ENCODE assay signal across 8 cellular contexts in genomic region chr9:91193658-91194391, GRCh38.
DNase-seq lines count a peak whose midpoint lies in the region; ATAC-seq and TF ChIP-seq lines count a peak whose summit lies in the region.

No MANE protein-coding gene starts in this region.

- H3K36me3 ChIP-seq in ascending aorta (no peaks in the 10 kb centered on the region), hepatocyte (replicated peaks; ENCODE audit: insufficient read depth, low read depth) (no peaks in the 10 kb centered on the region), vagina (no peaks in the 10 kb centered on the region)

- WGBS in hepatocyte (ENCODE audit: low lambda C conversion rate, missing lambda C conversion rate): 7% methylated on average over 51 of the region's 52 CpGs

- peaks cover 21% of the 10 kb centered on the region for H3K36me3 Mint-ChIP-seq in T-helper 2 cell treated with Interferon-gamma antibody and Interleukin-4, amounts not matched to agents 5 μg/mL and 100 μg/mL, for 36 hours (ENCODE audit: low read depth)

- H3K4me2 ChIP-seq in hepatocyte: peak overlapping the region; percentile 87

- H3K4me1 Mint-ChIP-seq in T-helper 2 cell treated with Interferon-gamma antibody and Interleukin-4, amounts not matched to agents 5 μg/mL and 100 μg/mL, for 36 hours (ENCODE audit: low read depth): peaks cover 78% of the 10 kb centered on the region

- H3K27me3 ChIP-seq in ascending aorta (no peaks in the 10 kb centered on the region), hepatocyte (no peaks in the 10 kb centered on the region), vagina (no peaks in the 10 kb centered on the region)

- H3K79me2 ChIP-seq in hepatocyte: no peaks in the 10 kb centered on the region

- peak overlapping the region; percentile 80 for H3K4me3 Mint-ChIP-seq in T-helper 2 cell treated with Interferon-gamma antibody and Interleukin-4, amounts not matched to agents 5 μg/mL and 100 μg/mL, for 36 hours

- intact Hi-C loops in ascending aorta (cut with DNase I): loop anchor here (1.0 to 5.0 kb wide), 9 partner anchors 15 to 288 kb away; partner anchors contain the start of gene AUH
- intact Hi-C loops in vagina (cut with DNase I): loop anchor here (1.0 to 10.0 kb wide), 5 partner anchors 89 to 230 kb away; no protein-coding TSS in a partner anchor

- peak overlapping the region; percentile 96 for H3K27ac Mint-ChIP-seq in T-helper 2 cell treated with Interferon-gamma antibody and Interleukin-4, amounts not matched to agents 5 μg/mL and 100 μg/mL, for 36 hours

- DNase-seq in DMS153 (lab: John Stamatoyannopoulos, UW) (peak; percentile 47), KG1 (lab: John Stamatoyannopoulos, UW) (peak; percentile 89), ascending aorta (ENCODE audit: low spot score in 2 of 2) (peak in 1 of 2 donors; percentile 95), hepatocyte (ENCODE audit: low spot score) (peak; percentile 93), renal cortical epithelial cell (ENCODE audit: low read depth) (peak; percentile 81), vagina (ENCODE audit: extremely low spot score in 2 of 2) (no peak)
- DNase-seq in T-helper 2 cell treated with Interferon-gamma antibody and Interleukin-4, amounts not matched to agents 5 μg/mL and 100 μg/mL, for 36 hours (ENCODE audit: low spot score): peak; percentile 96

- peak; percentile 80 for ATAC-seq in GM21528 (IDR thresholded peaks at IDR 0.05; ENCODE audit: low FRiP score, unreplicated experiment)

- H3K27ac ChIP-seq in ascending aorta: peak overlapping the region; percentile 98 to 99
- peak overlapping the region; percentile 100 for H3K27ac ChIP-seq in hepatocyte
- peak overlapping the region; percentile 95 for H3K27ac ChIP-seq in vagina

- peaks cover 10% of the 10 kb centered on the region for H3K9me3 Mint-ChIP-seq in T-helper 2 cell treated with Interferon-gamma antibody and Interleukin-4, amounts not matched to agents 5 μg/mL and 100 μg/mL, for 36 hours

- H3K4me1 ChIP-seq in ascending aorta (peaks cover 6 to 29% of the 10 kb centered on the region in 2 donors), hepatocyte (ENCODE audit: insufficient read depth) (peaks cover 52% of the 10 kb centered on the region), vagina (peaks cover 71% of the 10 kb centered on the region)

- no peaks in the 10 kb centered on the region for H3K27me3 Mint-ChIP-seq in T-helper 2 cell treated with Interferon-gamma antibody and Interleukin-4, amounts not matched to agents 5 μg/mL and 100 μg/mL, for 36 hours (ENCODE audit: low read depth)

- peak in 1 of 2 donors; percentile 46 for TF ChIP-seq POLR2A in vagina (IDR thresholded peaks at IDR 0.05)

- peak overlapping the region; percentile 38 for H2AFZ ChIP-seq in hepatocyte

- H3K9me2 ChIP-seq in hepatocyte (replicated peaks; ENCODE audit: insufficient read depth): no peaks in the 10 kb centered on the region

- TF ChIP-seq CTCF in ascending aorta (IDR thresholded peaks at IDR 0.05) (no peak), hepatocyte (IDR thresholded peaks at IDR 0.05; ENCODE audit: poor library complexity) (peak; percentile 1), vagina (IDR thresholded peaks at IDR 0.05) (no peak)

- H3K9me3 ChIP-seq in ascending aorta (no peaks in the 10 kb centered on the region), hepatocyte (ENCODE audit: low read depth) (no peaks in the 10 kb centered on the region), vagina (no peaks in the 10 kb centered on the region)

- no peaks in the 10 kb centered on the region for H4K20me1 ChIP-seq in hepatocyte (ENCODE audit: insufficient read depth, poor library complexity, severe bottlenecking)

- H3K4me3 ChIP-seq in ascending aorta: peak overlapping the region; percentile 44 to 66
- peak overlapping the region; percentile 11 for H3K4me3 ChIP-seq in hepatocyte
- H3K4me3 ChIP-seq in vagina: peak overlapping the region; percentile 39 to 43

Comparison
In these comparisons a context has a peak if more than half of its experiments do, and no peak if none do; other contexts are left out.
1. DNase-seq: peak in DMS153 (single experiment), KG1 (single experiment), T-helper 2 cell treated with Interferon-gamma antibody and Interleukin-4, amounts not matched to agents 5 μg/mL and 100 μg/mL, for 36 hours (single experiment), hepatocyte (single experiment) and renal cortical epithelial cell (single experiment); none in vagina (0 of 2).
2. Peak in every context shown above with its lines, with median percentiles within 50 percentile points of each other: H3K27ac ChIP-seq and H3K4me3 ChIP-seq.